9 cellular contexts compared by ENCODE assay signal in genomic region chr5:82276800-82277612, GRCh38. TPM values are rescaled to one million over a fixed set of nuclear protein-coding genes. Genes with fewer than 3 reads are reported as not detected.
DNase-seq lines count a peak whose midpoint lies in the region; ATAC-seq and TF ChIP-seq lines count a peak whose summit lies in the region.
"Had no signal": no experiment of that assay in that cellular context is flagged by ENCODE, and none has a peak within 500 bp of the region (broad histone marks: within the 10 kb centered on the region; RNA-seq: fewer than 3 reads in every experiment).

No MANE protein-coding gene starts in this region.

- H3K9ac ChIP-seq in DND-41 (ENCODE audit: low read depth, low read length) = peak overlapping the region; percentile 92
- peak overlapping the region; percentile 94 for H3K9ac ChIP-seq in OCI-LY1 (ENCODE audit: low read length)

- DNase-seq in DND-41 (no peak), endothelial cell (ENCODE audit: low spot score) (no peak), ovary (no peak), GM13976 (ENCODE audit: low spot score) (no peak), cortex of kidney (lab: John Stamatoyannopoulos, UW) (no peak)
- DNase-seq: activated effector memory CD4-positive, alpha-beta T cell treated with Interleukin-2 at 50 U/mL for 16 hours had no signal

- peaks cover 26% of the 10 kb centered on the region for H3K36me3 Mint-ChIP-seq in endothelial cell (ENCODE audit: low read depth, unreplicated experiment)

- no peak for ATAC-seq in DND-41 (ENCODE audit: insufficient read depth, low read depth)
- no peak for ATAC-seq in GM19467 (IDR thresholded peaks at IDR 0.05; ENCODE audit: unreplicated experiment)
- no peak for ATAC-seq in GM18873 (IDR thresholded peaks at IDR 0.05; ENCODE audit: low FRiP score, unreplicated experiment)

- H3K36me3 ChIP-seq in DND-41 (ENCODE audit: insufficient read depth, low read length) (peaks cover 45% of the 10 kb centered on the region), OCI-LY1 (ENCODE audit: insufficient read depth, low read length) (peaks cover 49% of the 10 kb centered on the region), ovary (no peaks in the 10 kb centered on the region)

- H3K27me3 Mint-ChIP-seq in endothelial cell (ENCODE audit: unreplicated experiment) = peaks cover 9% of the 10 kb centered on the region

- in situ Hi-C loops in GM13976 (cut with MboI; ENCODE audit: low sequenced_read_pairs, unreplicated experiment) = no loop called here

- H3K9me3 ChIP-seq in DND-41 (ENCODE audit: insufficient read depth, low read length, severe bottlenecking) = no peaks in the 10 kb centered on the region
- H3K9me3 ChIP-seq in OCI-LY1 (ENCODE audit: low read length) = no peaks in the 10 kb centered on the region
- no peaks in the 10 kb centered on the region for H3K9me3 ChIP-seq in ovary

- H3K4me1 ChIP-seq in DND-41 (ENCODE audit: insufficient read depth, low read length) (peaks cover 46% of the 10 kb centered on the region), OCI-LY1 (ENCODE audit: insufficient read depth, low read length, severe bottlenecking) (peaks cover 47% of the 10 kb centered on the region), ovary (ENCODE audit: insufficient read depth) (peaks cover 5% of the 10 kb centered on the region)

- TF ChIP-seq EP300 in ovary (IDR thresholded peaks at IDR 0.05) = no peak

- peak overlapping the region; percentile 97 for H3K27ac Mint-ChIP-seq in endothelial cell (ENCODE audit: unreplicated experiment)

- intact Hi-C loops in ovary (cut with DNase I) = no loop called here

- no peak for TF ChIP-seq POLR2A in ovary (IDR thresholded peaks at IDR 0.05)

- no peaks in the 10 kb centered on the region for H3K9me3 Mint-ChIP-seq in endothelial cell (ENCODE audit: unreplicated experiment)

- H3K4me2 ChIP-seq in DND-41 (ENCODE audit: insufficient read depth, low read length) (peak overlapping the region; percentile 83), OCI-LY1 (ENCODE audit: low read length) (peak overlapping the region; percentile 93)

- H4K20me1 ChIP-seq in DND-41 (ENCODE audit: insufficient read depth, low read length) (peaks cover 13% of the 10 kb centered on the region), OCI-LY1 (ENCODE audit: insufficient read depth, low read length) (no peaks in the 10 kb centered on the region)

- H3K4me3 ChIP-seq in DND-41 (ENCODE audit: low read depth in 1 of 2, low read length in 2 of 2) = peak overlapping the region; percentile 79 to 86
- peak overlapping the region; percentile 85 for H3K4me3 ChIP-seq in OCI-LY1 (ENCODE audit: low read depth, low read length, poor library complexity, severe bottlenecking)
- H3K4me3 ChIP-seq in ovary = peak overlapping the region; percentile 68

- H3K27ac ChIP-seq in DND-41 (ENCODE audit: low read length) = peak overlapping the region; percentile 91
- peak overlapping the region; percentile 52 for H3K27ac ChIP-seq in OCI-LY1 (ENCODE audit: low read depth, low read length, poor library complexity, severe bottlenecking)
- H3K27ac ChIP-seq in ovary = peak overlapping the region in 1 of 2 donors; percentile 56

- H3K27me3 ChIP-seq in DND-41 (ENCODE audit: insufficient read depth, low read length, poor library complexity) (no peaks in the 10 kb centered on the region), OCI-LY1 (ENCODE audit: insufficient read depth, low read length) (no peaks in the 10 kb centered on the region), ovary (no peaks in the 10 kb centered on the region)

- 71 to 74% (median 72%) methylated on average over 11 of the region's 11 CpGs for WGBS in ovary, 3 donors

- H3K79me2 ChIP-seq in DND-41 (ENCODE audit: insufficient read depth, low read length) = peaks cover 51% of the 10 kb centered on the region
- peaks cover 16% of the 10 kb centered on the region for H3K79me2 ChIP-seq in OCI-LY1 (ENCODE audit: insufficient read depth, low read length)

- H3K4me1 Mint-ChIP-seq in endothelial cell (ENCODE audit: unreplicated experiment) = peaks cover 7% of the 10 kb centered on the region

- TF ChIP-seq CTCF in DND-41 (IDR thresholded peaks at IDR 0.05; ENCODE audit: borderline replicate concordance, extremely low read depth, low read length, poor library complexity, severe bottlenecking) (no peak), OCI-LY1 (IDR thresholded peaks at IDR 0.05; ENCODE audit: low read length) (no peak), endothelial cell (IDR thresholded peaks at IDR 0.05; ENCODE audit: unreplicated experiment) (no peak), ovary (IDR thresholded peaks at IDR 0.05) (no peak), GM13976 (IDR thresholded peaks at IDR 0.05; ENCODE audit: borderline replicate concordance, control extremely low read depth, extremely low read depth, insufficient read depth, missing control alignments) (no peak)

- no peaks in the 10 kb centered on the region; the same call in none of the 2 replicates for H3F3A ChIP-seq in OCI-LY1 (ENCODE audit: insufficient read depth, low read length)

- H2AFZ ChIP-seq in DND-41 (ENCODE audit: low read depth, low read length) = no peak overlapping the region
- H2AFZ ChIP-seq in OCI-LY1 (ENCODE audit: low read length) = no peak overlapping the region

- H3K9me2 ChIP-seq in OCI-LY1 (ENCODE audit: low read depth, low read length) = no peaks in the 10 kb centered on the region

- H3K4me3 Mint-ChIP-seq in endothelial cell (ENCODE audit: unreplicated experiment) = peak overlapping the region; percentile 94

RNA-seq across cellular contexts. Expression of gene RPS23, which starts 1.1 kb away (rescaled TPM):
- 2,350 TPM for total RNA-seq in endothelial cell (ENCODE audit: unreplicated experiment)
- 1,000 to 10,000 TPM; 3,397 to 8,268 (median 4,388) TPM for total RNA-seq in ovary
- 1,000 to 10,000 TPM; 6,514 to 6,535 TPM for polyA plus RNA-seq in ovary
